In genomic region chr1:243261389-243261788, GRCh38 we compare ENCODE assay signal across 29 cellular contexts. TPM values are rescaled to one million over a fixed set of nuclear protein-coding genes. Genes with fewer than 3 reads are reported as not detected.
DNase-seq lines count a peak whose midpoint lies in the region; ATAC-seq, FAIRE-seq and TF ChIP-seq lines count a peak whose summit lies in the region.
"Had no signal": no experiment of that assay in that cellular context is flagged by ENCODE, and none has a peak within 500 bp of the region (broad histone marks: within the 10 kb centered on the region; RNA-seq: fewer than 3 reads in every experiment).

No MANE protein-coding gene starts in this region.

- no peaks in the 10 kb centered on the region for H3K27me3 Mint-ChIP-seq in activated CD4-positive, alpha-beta T cell treated with anti-CD3 and anti-CD28 coated beads for 36 hours
- H3K27me3 Mint-ChIP-seq: activated CD8-positive, alpha-beta T cell treated with anti-CD3 and anti-CD28 coated beads for 36 hours; CD4-positive, CD25-positive, alpha-beta regulatory T cell; stimulated activated memory B cell treated with anti-CD40 and anti-IgM and Interleukin-4, amounts not matched to agents 10 μg/mL and 1 μg/mL and 100 μg/mL, for 72 hours; type B pancreatic cell had no signal

- no peaks in the 10 kb centered on the region for H3K27me3 ChIP-seq in neutrophil
- H3K27me3 ChIP-seq: heart right ventricle, ovary had no signal

- peak overlapping the region; percentile 84 for H3K27ac ChIP-seq in VCaP
- H3K27ac ChIP-seq in neutrophil, result peak overlapping the region; percentile 74
- H3K27ac ChIP-seq: HL-60, KMS-11, ovary had no signal

- H3K36me3 ChIP-seq in neutrophil, result no peaks in the 10 kb centered on the region
- H3K36me3 ChIP-seq: heart right ventricle, ovary had no signal

- H3K9me3 ChIP-seq in neutrophil, result no peaks in the 10 kb centered on the region
- H3K9me3 ChIP-seq: heart right ventricle, ovary had no signal

- POLR2A ChIA-PET in activated CD4-positive, alpha-beta T cell treated with anti-CD3 and anti-CD28 coated beads for 36 hours (lab: Charles Lee), result no interaction called here

- H3K4me3 Mint-ChIP-seq in activated CD4-positive, alpha-beta T cell treated with anti-CD3 and anti-CD28 coated beads for 36 hours, result no peak overlapping the region
- H3K4me3 Mint-ChIP-seq: activated CD8-positive, alpha-beta T cell treated with anti-CD3 and anti-CD28 coated beads for 36 hours; natural killer cell; stimulated activated memory B cell treated with anti-CD40 and anti-IgM and Interleukin-4, amounts not matched to agents 10 μg/mL and 1 μg/mL and 100 μg/mL, for 72 hours; type B pancreatic cell had no signal

- peaks cover 32% of the 10 kb centered on the region for H3K4me1 Mint-ChIP-seq in activated CD4-positive, alpha-beta T cell treated with anti-CD3 and anti-CD28 coated beads for 36 hours

- DNase-seq in D721Med (ENCODE audit: insufficient read length, low spot score) (no peak), fibroblast of peridontal ligament (ENCODE audit: extremely low read depth) (peak; percentile 83), left lobe of liver (ENCODE audit: low spot score) (no peak), HuH-7.5 (ENCODE audit: low spot score) (no peak), GM20000 (ENCODE audit: low spot score) (no peak)
- DNase-seq in activated CD4-positive, alpha-beta T cell treated with anti-CD3 and anti-CD28 coated beads for 36 hours, result no peak
- DNase-seq: activated CD8-positive, alpha-beta memory T cell treated with anti-CD3 and anti-CD28 coated beads, Interleukin-2, amount 50 U/mL, for 48 hours; activated CD8-positive, alpha-beta T cell treated with anti-CD3 and anti-CD28 coated beads for 36 hours; activated naive CD4-positive, alpha-beta T cell treated with anti-CD3 and anti-CD28 coated beads, Interleukin-2, amount 50 U/mL, for 16 hours; CD4-positive, CD25-positive, alpha-beta regulatory T cell; foreskin melanocyte; heart right ventricle; MM.1S; natural killer cell; NCI-H2029 treated with DMSO at 0.1 percent for 48 hours; NCI-H2227 treated with DMSO at 0.1 percent for 48 hours; NCI-H526 treated with DMSO at 0.1 percent for 48 hours; ovary; Right ventricle myocardium superior; T-helper 2 cell had no signal

- no peak overlapping the region for H3K27ac Mint-ChIP-seq in activated CD4-positive, alpha-beta T cell treated with anti-CD3 and anti-CD28 coated beads for 36 hours
- H3K27ac Mint-ChIP-seq: activated CD8-positive, alpha-beta T cell treated with anti-CD3 and anti-CD28 coated beads for 36 hours; CD4-positive, CD25-positive, alpha-beta regulatory T cell; stimulated activated memory B cell treated with anti-CD40 and anti-IgM and Interleukin-4, amounts not matched to agents 10 μg/mL and 1 μg/mL and 100 μg/mL, for 72 hours; type B pancreatic cell had no signal

- peaks cover 6% of the 10 kb centered on the region for H3K36me3 Mint-ChIP-seq in activated CD4-positive, alpha-beta T cell treated with anti-CD3 and anti-CD28 coated beads for 36 hours (ENCODE audit: low read depth)
- H3K36me3 Mint-ChIP-seq: natural killer cell, type B pancreatic cell had no signal

- H3K9me3 Mint-ChIP-seq in activated CD4-positive, alpha-beta T cell treated with anti-CD3 and anti-CD28 coated beads for 36 hours (ENCODE audit: low read depth), result no peaks in the 10 kb centered on the region
- H3K9me3 Mint-ChIP-seq: activated CD8-positive, alpha-beta T cell treated with anti-CD3 and anti-CD28 coated beads for 36 hours; CD4-positive, CD25-positive, alpha-beta regulatory T cell; natural killer cell; stimulated activated memory B cell treated with anti-CD40 and anti-IgM and Interleukin-4, amounts not matched to agents 10 μg/mL and 1 μg/mL and 100 μg/mL, for 72 hours; type B pancreatic cell had no signal

- CTCF ChIA-PET in activated CD4-positive, alpha-beta T cell treated with anti-CD3 and anti-CD28 coated beads for 36 hours (lab: Charles Lee), result no interaction called here

- H3K4me1 ChIP-seq in neutrophil (ENCODE audit: control insufficient read depth in 1 of 2, insufficient read depth in 1 of 2, low read depth in 1 of 2, low read length in 1 of 2), result peaks cover 53 to 55% of the 10 kb centered on the region in 2 experiments

- intact Hi-C loops in activated CD4-positive, alpha-beta T cell treated with anti-CD3 and anti-CD28 coated beads for 36 hours (cut with DNase I, micrococcal nuclease), result no loop called here

- FAIRE-seq in D721Med (lab: Jason Lieb, UNC), result peak; percentile 38
- FAIRE-seq: H1 had no signal

- H3K4me3 ChIP-seq in neutrophil (ENCODE audit: low read depth in 1 of 2, low read length in 1 of 2), result no peak overlapping the region
- H3K4me3 ChIP-seq: heart right ventricle, lung, ovary, skin epidermis had no signal

- TF ChIP-seq CTCF in D721Med (IDR thresholded peaks at IDR 0.05; ENCODE audit: insufficient read depth, missing control alignments), result no peak
- TF ChIP-seq CTCF in VCaP (conservative IDR thresholded peaks at IDR 0.05), result no peak
- no peak for TF ChIP-seq CTCF in neutrophil (IDR thresholded peaks at IDR 0.05)
- TF ChIP-seq CTCF in GM20000 (IDR thresholded peaks at IDR 0.05; ENCODE audit: extremely low read depth, missing control alignments), result no peak

- no peak for ATAC-seq in activated CD4-positive, alpha-beta T cell treated with anti-CD3 and anti-CD28 coated beads for 36 hours
- no peak for ATAC-seq in left lobe of liver
- ATAC-seq: activated CD8-positive, alpha-beta T cell treated with anti-CD3 and anti-CD28 coated beads for 36 hours; natural killer cell; stimulated activated memory B cell treated with anti-CD40 and anti-IgM and Interleukin-4, amounts not matched to agents 10 μg/mL and 1 μg/mL and 100 μg/mL, for 72 hours had no signal

RNA-seq across cellular contexts. Expression of gene SDCCAG8, which starts 5.5 kb away (rescaled TPM):
- total RNA-seq in activated CD4-positive, alpha-beta T cell treated with anti-CD3 and anti-CD28 coated beads for 36 hours, result 10 to 100 TPM; 26.4 to 26.5 TPM
- 15.2 TPM for total RNA-seq in left lobe of liver

RNA-seq across cellular contexts. Expression of gene CEP170, which starts 6.3 kb away (rescaled TPM):
- 10 to 100 TPM; 54.5 to 56.7 TPM for total RNA-seq in activated CD4-positive, alpha-beta T cell treated with anti-CD3 and anti-CD28 coated beads for 36 hours
- 11.3 TPM for total RNA-seq in left lobe of liver
